In the genomic region with DNA sequence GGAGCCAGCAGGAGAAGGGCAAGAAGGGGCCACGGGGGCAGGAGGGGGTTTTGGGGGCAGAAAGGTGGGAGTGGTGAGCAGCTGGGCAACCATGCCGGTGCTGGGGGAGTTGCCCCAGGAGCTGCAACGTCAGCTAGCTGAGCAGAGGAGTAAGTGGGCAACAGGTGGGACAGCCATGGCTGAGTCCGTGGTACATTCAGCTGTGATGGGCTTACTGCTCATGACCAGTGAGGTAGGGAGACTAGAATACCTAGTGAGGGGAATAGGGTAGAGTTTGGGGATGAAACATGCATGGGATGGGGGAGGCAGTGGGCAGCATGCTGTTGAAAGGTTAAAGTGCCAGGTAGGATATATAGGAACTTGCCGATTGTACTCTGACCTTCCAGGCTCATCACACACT, we compare ENCODE assay signal across 1 cellular context.
TF ChIP-seq lines count a peak whose summit lies in the region.

No MANE protein-coding gene starts in this region.

TF ChIP-seq in WTC11, 78 proteins besides CTCF, POLR2A, EP300 and RAD21 (continued from another document):
- TF ChIP-seq, protein P1, sequence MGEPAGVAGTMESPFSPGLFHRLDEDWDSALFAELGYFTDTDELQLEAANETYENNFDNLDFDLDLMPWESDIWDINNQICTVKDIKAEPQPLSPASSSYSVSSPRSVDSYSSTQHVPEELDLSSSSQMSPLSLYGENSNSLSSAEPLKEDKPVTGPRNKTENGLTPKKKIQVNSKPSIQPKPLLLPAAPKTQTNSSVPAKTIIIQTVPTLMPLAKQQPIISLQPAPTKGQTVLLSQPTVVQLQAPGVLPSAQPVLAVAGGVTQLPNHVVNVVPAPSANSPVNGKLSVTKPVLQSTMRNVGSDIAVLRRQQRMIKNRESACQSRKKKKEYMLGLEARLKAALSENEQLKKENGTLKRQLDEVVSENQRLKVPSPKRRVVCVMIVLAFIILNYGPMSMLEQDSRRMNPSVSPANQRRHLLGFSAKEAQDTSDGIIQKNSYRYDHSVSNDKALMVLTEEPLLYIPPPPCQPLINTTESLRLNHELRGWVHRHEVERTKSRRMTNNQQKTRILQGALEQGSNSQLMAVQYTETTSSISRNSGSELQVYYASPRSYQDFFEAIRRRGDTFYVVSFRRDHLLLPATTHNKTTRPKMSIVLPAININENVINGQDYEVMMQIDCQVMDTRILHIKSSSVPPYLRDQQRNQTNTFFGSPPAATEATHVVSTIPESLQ (CRISPR knock-in tag; IDR thresholded peaks at IDR 0.05), result no peak
- TF ChIP-seq, protein P2, sequence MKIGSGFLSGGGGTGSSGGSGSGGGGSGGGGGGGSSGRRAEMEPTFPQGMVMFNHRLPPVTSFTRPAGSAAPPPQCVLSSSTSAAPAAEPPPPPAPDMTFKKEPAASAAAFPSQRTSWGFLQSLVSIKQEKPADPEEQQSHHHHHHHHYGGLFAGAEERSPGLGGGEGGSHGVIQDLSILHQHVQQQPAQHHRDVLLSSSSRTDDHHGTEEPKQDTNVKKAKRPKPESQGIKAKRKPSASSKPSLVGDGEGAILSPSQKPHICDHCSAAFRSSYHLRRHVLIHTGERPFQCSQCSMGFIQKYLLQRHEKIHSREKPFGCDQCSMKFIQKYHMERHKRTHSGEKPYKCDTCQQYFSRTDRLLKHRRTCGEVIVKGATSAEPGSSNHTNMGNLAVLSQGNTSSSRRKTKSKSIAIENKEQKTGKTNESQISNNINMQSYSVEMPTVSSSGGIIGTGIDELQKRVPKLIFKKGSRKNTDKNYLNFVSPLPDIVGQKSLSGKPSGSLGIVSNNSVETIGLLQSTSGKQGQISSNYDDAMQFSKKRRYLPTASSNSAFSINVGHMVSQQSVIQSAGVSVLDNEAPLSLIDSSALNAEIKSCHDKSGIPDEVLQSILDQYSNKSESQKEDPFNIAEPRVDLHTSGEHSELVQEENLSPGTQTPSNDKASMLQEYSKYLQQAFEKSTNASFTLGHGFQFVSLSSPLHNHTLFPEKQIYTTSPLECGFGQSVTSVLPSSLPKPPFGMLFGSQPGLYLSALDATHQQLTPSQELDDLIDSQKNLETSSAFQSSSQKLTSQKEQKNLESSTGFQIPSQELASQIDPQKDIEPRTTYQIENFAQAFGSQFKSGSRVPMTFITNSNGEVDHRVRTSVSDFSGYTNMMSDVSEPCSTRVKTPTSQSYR (CRISPR knock-in tag; IDR thresholded peaks at IDR 0.05), result no peak
- TF ChIP-seq NR3C1 (CRISPR knock-in tag; conservative IDR thresholded peaks at IDR 0.05; ENCODE audit: low read depth), result no peak
- TF ChIP-seq EMX1 (CRISPR knock-in tag; IDR thresholded peaks at IDR 0.05), result no peak
- TF ChIP-seq, protein P3, sequence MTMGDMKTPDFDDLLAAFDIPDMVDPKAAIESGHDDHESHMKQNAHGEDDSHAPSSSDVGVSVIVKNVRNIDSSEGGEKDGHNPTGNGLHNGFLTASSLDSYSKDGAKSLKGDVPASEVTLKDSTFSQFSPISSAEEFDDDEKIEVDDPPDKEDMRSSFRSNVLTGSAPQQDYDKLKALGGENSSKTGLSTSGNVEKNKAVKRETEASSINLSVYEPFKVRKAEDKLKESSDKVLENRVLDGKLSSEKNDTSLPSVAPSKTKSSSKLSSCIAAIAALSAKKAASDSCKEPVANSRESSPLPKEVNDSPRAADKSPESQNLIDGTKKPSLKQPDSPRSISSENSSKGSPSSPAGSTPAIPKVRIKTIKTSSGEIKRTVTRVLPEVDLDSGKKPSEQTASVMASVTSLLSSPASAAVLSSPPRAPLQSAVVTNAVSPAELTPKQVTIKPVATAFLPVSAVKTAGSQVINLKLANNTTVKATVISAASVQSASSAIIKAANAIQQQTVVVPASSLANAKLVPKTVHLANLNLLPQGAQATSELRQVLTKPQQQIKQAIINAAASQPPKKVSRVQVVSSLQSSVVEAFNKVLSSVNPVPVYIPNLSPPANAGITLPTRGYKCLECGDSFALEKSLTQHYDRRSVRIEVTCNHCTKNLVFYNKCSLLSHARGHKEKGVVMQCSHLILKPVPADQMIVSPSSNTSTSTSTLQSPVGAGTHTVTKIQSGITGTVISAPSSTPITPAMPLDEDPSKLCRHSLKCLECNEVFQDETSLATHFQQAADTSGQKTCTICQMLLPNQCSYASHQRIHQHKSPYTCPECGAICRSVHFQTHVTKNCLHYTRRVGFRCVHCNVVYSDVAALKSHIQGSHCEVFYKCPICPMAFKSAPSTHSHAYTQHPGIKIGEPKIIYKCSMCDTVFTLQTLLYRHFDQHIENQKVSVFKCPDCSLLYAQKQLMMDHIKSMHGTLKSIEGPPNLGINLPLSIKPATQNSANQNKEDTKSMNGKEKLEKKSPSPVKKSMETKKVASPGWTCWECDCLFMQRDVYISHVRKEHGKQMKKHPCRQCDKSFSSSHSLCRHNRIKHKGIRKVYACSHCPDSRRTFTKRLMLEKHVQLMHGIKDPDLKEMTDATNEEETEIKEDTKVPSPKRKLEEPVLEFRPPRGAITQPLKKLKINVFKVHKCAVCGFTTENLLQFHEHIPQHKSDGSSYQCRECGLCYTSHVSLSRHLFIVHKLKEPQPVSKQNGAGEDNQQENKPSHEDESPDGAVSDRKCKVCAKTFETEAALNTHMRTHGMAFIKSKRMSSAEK (CRISPR knock-in tag; IDR thresholded peaks at IDR 0.05; ENCODE audit: borderline replicate concordance), result no peak
- TF ChIP-seq MXD4 (CRISPR knock-in tag; IDR thresholded peaks at IDR 0.05; ENCODE audit: borderline replicate concordance), result no peak
- TF ChIP-seq ZNF396 (CRISPR knock-in tag; IDR thresholded peaks at IDR 0.05; ENCODE audit: borderline replicate concordance), result no peak
- TF ChIP-seq, protein P4, sequence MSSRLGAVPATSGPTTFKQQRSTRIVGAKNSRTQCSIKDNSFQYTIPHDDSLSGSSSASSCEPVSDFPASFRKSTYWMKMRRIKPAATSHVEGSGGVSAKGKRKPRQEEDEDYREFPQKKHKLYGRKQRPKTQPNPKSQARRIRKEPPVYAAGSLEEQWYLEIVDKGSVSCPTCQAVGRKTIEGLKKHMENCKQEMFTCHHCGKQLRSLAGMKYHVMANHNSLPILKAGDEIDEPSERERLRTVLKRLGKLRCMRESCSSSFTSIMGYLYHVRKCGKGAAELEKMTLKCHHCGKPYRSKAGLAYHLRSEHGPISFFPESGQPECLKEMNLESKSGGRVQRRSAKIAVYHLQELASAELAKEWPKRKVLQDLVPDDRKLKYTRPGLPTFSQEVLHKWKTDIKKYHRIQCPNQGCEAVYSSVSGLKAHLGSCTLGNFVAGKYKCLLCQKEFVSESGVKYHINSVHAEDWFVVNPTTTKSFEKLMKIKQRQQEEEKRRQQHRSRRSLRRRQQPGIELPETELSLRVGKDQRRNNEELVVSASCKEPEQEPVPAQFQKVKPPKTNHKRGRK (CRISPR knock-in tag; IDR thresholded peaks at IDR 0.05; ENCODE audit: borderline replicate concordance), result no peak
- TF ChIP-seq SP1 (CRISPR knock-in tag; conservative IDR thresholded peaks at IDR 0.05), result no peak
- TF ChIP-seq, protein P5, sequence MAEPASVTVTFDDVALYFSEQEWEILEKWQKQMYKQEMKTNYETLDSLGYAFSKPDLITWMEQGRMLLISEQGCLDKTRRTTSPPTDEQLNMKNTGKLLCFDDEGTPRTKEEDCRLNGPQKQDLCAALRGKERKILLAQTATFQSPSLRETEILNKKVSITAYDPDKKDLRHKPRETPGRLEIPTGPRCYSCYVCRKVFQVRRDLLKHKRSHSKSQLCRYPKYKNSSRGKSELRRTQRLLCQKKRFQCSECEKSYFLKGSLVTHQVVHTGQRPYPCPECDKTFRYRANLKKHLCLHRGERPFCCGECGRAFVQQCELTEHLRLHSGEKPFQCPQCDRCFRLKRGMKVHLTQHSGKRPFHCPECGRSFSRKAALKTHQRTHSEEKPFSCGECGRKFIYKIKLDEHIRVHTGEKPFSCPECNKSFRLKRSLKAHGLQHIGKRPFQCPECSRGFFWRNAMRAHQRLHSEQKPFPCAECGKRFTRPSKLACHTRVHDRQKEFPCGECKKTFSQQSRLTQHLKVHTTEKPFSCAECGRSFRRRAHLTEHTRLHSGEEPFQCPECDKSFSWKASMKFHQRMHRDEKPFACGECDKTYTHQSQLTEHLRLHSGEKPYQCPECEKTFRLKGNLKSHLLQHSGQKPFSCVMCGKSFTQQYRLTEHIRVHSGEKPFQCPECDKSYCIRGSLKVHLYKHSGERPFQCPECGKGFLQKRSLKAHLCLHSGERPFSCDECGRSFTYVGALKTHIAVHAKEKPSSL (CRISPR knock-in tag; conservative IDR thresholded peaks at IDR 0.05), result no peak
- no peak for TF ChIP-seq CREM (CRISPR knock-in tag; IDR thresholded peaks at IDR 0.05)
TF ChIP-seq in WTC11: peak in this region for 0.
